ENCODE assay signal across 1 cellular context in genomic region chr2:129191530-129191929, GRCh38.
TF ChIP-seq lines count a peak whose summit lies in the region.

No MANE protein-coding gene starts in this region.

TF ChIP-seq in WTC11, 78 proteins besides CTCF, POLR2A, EP300 and RAD21 (continued from another document):
- no peak for TF ChIP-seq ATF6 (CRISPR knock-in tag; IDR thresholded peaks at IDR 0.05)
- peak; percentile 68; the same call in 1 of the 2 replicates for TF ChIP-seq MAX (CRISPR knock-in tag; IDR thresholded peaks at IDR 0.05)
- no peak for TF ChIP-seq MXD4 (CRISPR knock-in tag; IDR thresholded peaks at IDR 0.05; ENCODE audit: borderline replicate concordance)
- TF ChIP-seq NR1H2 (CRISPR knock-in tag; IDR thresholded peaks at IDR 0.05) = no peak
- no peak for TF ChIP-seq ZNF281 (CRISPR knock-in tag; IDR thresholded peaks at IDR 0.05)
- no peak for TF ChIP-seq CREM (CRISPR knock-in tag; IDR thresholded peaks at IDR 0.05)
- TF ChIP-seq CBFB (CRISPR knock-in tag; IDR thresholded peaks at IDR 0.05; ENCODE audit: low read depth) = no peak
- TF ChIP-seq ERG (CRISPR knock-in tag; IDR thresholded peaks at IDR 0.05) = no peak
- no peak for TF ChIP-seq ZNF396 (CRISPR knock-in tag; IDR thresholded peaks at IDR 0.05; ENCODE audit: borderline replicate concordance)
- no peak for TF ChIP-seq ZNF138 (CRISPR knock-in tag; conservative IDR thresholded peaks at IDR 0.05)
- TF ChIP-seq ZNF317 (CRISPR knock-in tag; IDR thresholded peaks at IDR 0.05; ENCODE audit: borderline replicate concordance, low read depth) = no peak
- no peak for TF ChIP-seq NFE2L1 (CRISPR knock-in tag; IDR thresholded peaks at IDR 0.05)
- TF ChIP-seq FOXP1 (CRISPR knock-in tag; IDR thresholded peaks at IDR 0.05; ENCODE audit: borderline replicate concordance) = no peak
- 0 out of 2 replicates have a peak, but pooled peaks have one; percentile 19 for TF ChIP-seq FOXK1 (CRISPR knock-in tag; IDR thresholded peaks at IDR 0.05)
- no peak for TF ChIP-seq ZNF512 (CRISPR knock-in tag; IDR thresholded peaks at IDR 0.05; ENCODE audit: borderline replicate concordance)
- no peak for TF ChIP-seq ATF1 (CRISPR knock-in tag; IDR thresholded peaks at IDR 0.05)
- TF ChIP-seq ZNF263 (CRISPR knock-in tag; IDR thresholded peaks at IDR 0.05; ENCODE audit: low read depth) = no peak
- TF ChIP-seq KAT7 (CRISPR knock-in tag; IDR thresholded peaks at IDR 0.05; ENCODE audit: borderline replicate concordance) = no peak
